29 cellular contexts compared by ENCODE assay signal in genomic region chr3:31103181-31103580, GRCh38.
"Had no signal": no experiment of that assay in that cellular context is flagged by ENCODE, and none has a peak within 500 bp of the region (broad histone marks: within the 10 kb centered on the region; RNA-seq: fewer than 3 reads in every experiment).

No MANE protein-coding gene starts in this region.

- H3K9me3 ChIP-seq: adrenal gland, ascending aorta, breast epithelium, colonic mucosa, gastroesophageal sphincter had no signal

- H3K4me3 ChIP-seq: adrenal gland, ascending aorta, breast epithelium, cardiac muscle cell, colonic mucosa, gastroesophageal sphincter had no signal

- H3K36me3 ChIP-seq: adrenal gland, ascending aorta, breast epithelium, cardiac muscle cell, colonic mucosa, gastroesophageal sphincter had no signal

- H3K27me3 Mint-ChIP-seq: activated CD4-positive, alpha-beta memory T cell treated with anti-CD3 and anti-CD28 coated beads, Interleukin-2, amount 10 ng/mL, durations not matched to agents 7 days and 5 days; activated CD4-positive, alpha-beta T cell treated with anti-CD3 and anti-CD28 coated beads, Interleukin-2, amount 10 ng/mL, durations not matched to agents 7 days and 5 days; activated naive CD4-positive, alpha-beta T cell treated with anti-CD3 and anti-CD28 coated beads, Interleukin-2, amount 50 U/mL, for 24 hours; activated naive CD8-positive, alpha-beta T cell treated with anti-CD3 and anti-CD28 coated beads for 36 hours; brain; T-helper 17 cell had no signal

- H3K27me3 ChIP-seq: adrenal gland, ascending aorta, breast epithelium, cardiac muscle cell, colonic mucosa, gastroesophageal sphincter had no signal

- DNase-seq: activated CD4-positive, alpha-beta memory T cell treated with anti-CD3 and anti-CD28 coated beads, Interleukin-2, amount 10 ng/mL, durations not matched to agents 7 days and 5 days; activated CD4-positive, alpha-beta T cell treated with anti-CD3 and anti-CD28 coated beads for 1 hour; activated CD4-positive, alpha-beta T cell treated with anti-CD3 and anti-CD28 coated beads for 4 hours; activated CD4-positive, alpha-beta T cell treated with anti-CD3 and anti-CD28 coated beads, Interleukin-2, amount 10 ng/mL, durations not matched to agents 7 days and 5 days; activated CD4-positive, alpha-beta T cell treated with anti-CD3 and anti-CD28 coated beads, Interleukin-2, amount 50 U/mL, for 4 hours; activated CD8-positive, alpha-beta memory T cell treated with anti-CD3 and anti-CD28 coated beads for 24 hours; activated effector memory CD4-positive, alpha-beta T cell treated with anti-CD3 and anti-CD28 coated beads, Interleukin-2, amount 50 U/mL, for 16 hours; activated naive CD4-positive, alpha-beta T cell treated with anti-CD3 and anti-CD28 coated beads for 36 hours; activated naive CD8-positive, alpha-beta T cell treated with anti-CD3 and anti-CD28 coated beads for 36 hours; activated T-cell treated with anti-CD3 and anti-CD28 coated beads, Interleukin-2, amount 50 U/mL, for 4 hours; adrenal gland; amygdala; central memory CD4-positive, alpha-beta T cell; cerebellar nuclear complex; colonic mucosa; effector CD8-positive, alpha-beta T cell; foreskin melanocyte; head of caudate nucleus; T-helper 1 cell; T-helper 17 cell had no signal

- H3K4me3 Mint-ChIP-seq: activated CD4-positive, alpha-beta memory T cell treated with anti-CD3 and anti-CD28 coated beads, Interleukin-2, amount 10 ng/mL, durations not matched to agents 7 days and 5 days; activated CD4-positive, alpha-beta T cell treated with anti-CD3 and anti-CD28 coated beads, Interleukin-2, amount 10 ng/mL, durations not matched to agents 7 days and 5 days; activated naive CD4-positive, alpha-beta T cell treated with anti-CD3 and anti-CD28 coated beads for 36 hours; activated naive CD4-positive, alpha-beta T cell treated with anti-CD3 and anti-CD28 coated beads, Interleukin-2, amount 50 U/mL, for 24 hours; activated naive CD8-positive, alpha-beta T cell treated with anti-CD3 and anti-CD28 coated beads for 36 hours; activated naive CD8-positive, alpha-beta T cell treated with anti-CD3 and anti-CD28 coated beads, Interleukin-2, amount 50 U/mL, for 24 hours; activated T-cell treated with anti-CD3 and anti-CD28 coated beads, Interleukin-2, amount 50 U/mL, for 4 hours; brain; T-helper 17 cell; T-helper 2 cell treated with Interferon-gamma antibody and Interleukin-4, amounts not matched to agents 5 μg/mL and 100 μg/mL, for 36 hours had no signal

- H3K4me1 ChIP-seq: ascending aorta, breast epithelium, colonic mucosa, gastroesophageal sphincter had no signal

- ATAC-seq: esophagus mucosa, gastroesophageal sphincter, T-helper 17 cell had no signal

- H3K9me3 Mint-ChIP-seq: activated naive CD4-positive, alpha-beta T cell treated with anti-CD3 and anti-CD28 coated beads for 36 hours; activated naive CD4-positive, alpha-beta T cell treated with anti-CD3 and anti-CD28 coated beads, Interleukin-2, amount 50 U/mL, for 24 hours; activated naive CD8-positive, alpha-beta T cell treated with anti-CD3 and anti-CD28 coated beads for 36 hours; activated T-cell treated with anti-CD3 and anti-CD28 coated beads, Interleukin-2, amount 50 U/mL, for 4 hours had no signal

- H3K4me1 Mint-ChIP-seq: brain had no signal

- H3K27ac Mint-ChIP-seq: activated CD4-positive, alpha-beta memory T cell treated with anti-CD3 and anti-CD28 coated beads, Interleukin-2, amount 10 ng/mL, durations not matched to agents 7 days and 5 days; activated CD4-positive, alpha-beta T cell treated with anti-CD3 and anti-CD28 coated beads, Interleukin-2, amount 10 ng/mL, durations not matched to agents 7 days and 5 days; activated naive CD4-positive, alpha-beta T cell treated with anti-CD3 and anti-CD28 coated beads for 36 hours; activated naive CD4-positive, alpha-beta T cell treated with anti-CD3 and anti-CD28 coated beads, Interleukin-2, amount 50 U/mL, for 24 hours; activated naive CD8-positive, alpha-beta T cell treated with anti-CD3 and anti-CD28 coated beads for 36 hours; activated naive CD8-positive, alpha-beta T cell treated with anti-CD3 and anti-CD28 coated beads, Interleukin-2, amount 50 U/mL, for 24 hours; brain; T-helper 17 cell; T-helper 2 cell treated with Interferon-gamma antibody and Interleukin-4, amounts not matched to agents 5 μg/mL and 100 μg/mL, for 36 hours had no signal

- H3K36me3 Mint-ChIP-seq: activated naive CD8-positive, alpha-beta T cell treated with anti-CD3 and anti-CD28 coated beads for 36 hours; brain had no signal

- H3K27ac ChIP-seq: adrenal gland, ascending aorta, breast epithelium, cardiac muscle cell, colonic mucosa, gastroesophageal sphincter had no signal
